ENCODE assay signal across 8 cellular contexts in the genomic region with DNA sequence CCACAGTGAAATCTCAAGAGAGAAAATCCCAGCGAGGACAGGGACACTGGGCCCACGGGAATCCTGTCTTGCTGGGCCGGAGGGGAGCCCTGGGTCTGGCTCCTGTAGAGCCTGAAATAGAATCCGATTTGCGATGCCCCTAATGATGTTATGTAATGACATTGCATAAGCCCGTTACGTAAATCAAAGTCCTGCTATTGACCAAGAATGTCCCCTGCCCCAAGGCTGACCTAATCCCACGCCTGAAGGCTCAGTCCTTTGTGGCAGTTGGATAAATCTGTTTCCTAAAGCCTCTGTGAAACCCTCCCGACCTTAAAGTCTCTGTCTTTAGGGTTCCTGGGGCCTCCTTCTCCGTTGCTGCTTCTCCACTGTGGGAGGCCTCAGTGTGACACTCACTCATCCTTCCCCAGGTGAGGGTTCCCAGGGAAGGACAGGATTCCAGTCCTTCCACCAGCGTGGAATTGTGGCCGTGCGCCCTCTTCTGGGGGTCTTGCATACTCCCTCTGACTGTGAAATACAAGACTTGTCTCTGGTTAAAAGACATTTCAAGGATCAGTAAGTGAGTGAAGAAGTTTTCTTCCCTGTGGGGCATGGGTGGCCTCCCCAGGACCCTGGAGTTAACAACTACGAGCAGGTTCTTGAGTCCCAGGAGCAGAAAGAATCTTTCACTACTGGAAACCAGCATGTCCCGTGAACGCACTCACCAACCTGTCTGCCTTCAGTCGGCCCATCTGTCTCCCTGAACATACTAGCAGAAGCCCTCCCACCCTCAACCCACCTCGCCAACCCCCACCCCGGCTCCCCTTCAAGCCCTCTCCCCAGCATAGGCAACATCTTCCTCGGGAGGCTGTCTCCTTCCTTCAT. TPM values are rescaled to one million over a fixed set of nuclear protein-coding genes. Genes with fewer than 3 reads are reported as not detected.
DNase-seq lines count a peak whose midpoint lies in the region; ATAC-seq, FAIRE-seq and TF ChIP-seq lines count a peak whose summit lies in the region.

No MANE protein-coding gene starts in this region.

- H3K9me3 ChIP-seq in lung (ENCODE audit: control insufficient read depth in 2 of 2, insufficient read depth in 1 of 2, low read length in 1 of 2) = peaks cover 0 to 2% of the 10 kb centered on the region in 2 donors

- 60 to 62% methylated on average over 20 of the region's 20 CpGs for WGBS in lung, 2 donors

- H3K36me3 ChIP-seq in brain microvascular endothelial cell (replicated peaks) (no peaks in the 10 kb centered on the region), lung (ENCODE audit: control insufficient read depth in 2 of 2, insufficient read depth in 2 of 2, low read length in 2 of 2) (no peaks in the 10 kb centered on the region)

- no peak for FAIRE-seq in HTR-8/SVneo (lab: Jason Lieb, UNC)

- peaks cover 0 to 2% of the 10 kb centered on the region in 2 donors for H3K4me1 ChIP-seq in lung (ENCODE audit: control insufficient read depth in 2 of 2, insufficient read depth in 2 of 2, low read length in 2 of 2)

- H3K27ac ChIP-seq in brain microvascular endothelial cell = no peak overlapping the region
- no peak overlapping the region for H3K27ac ChIP-seq in lung (ENCODE audit: low read depth in 1 of 2, low read length in 1 of 2)

- in situ Hi-C loops in brain microvascular endothelial cell (cut with HindIII; ENCODE audit: low pct_ligation_motif_present, low sequenced_read_pairs) = no loop called here

- TF ChIP-seq CTCF in brain microvascular endothelial cell (IDR thresholded peaks at IDR 0.05; ENCODE audit: low read depth, low read length, missing control alignments) (peak; percentile 85), lung (IDR thresholded peaks at IDR 0.05; ENCODE audit: control extremely low read depth, extremely low read depth) (peak; percentile 2)

- DNase-seq in COLO668 (lab: John Stamatoyannopoulos, UW; ENCODE audit: unreplicated experiment) (peak; percentile 50), HTR-8/SVneo (ENCODE audit: insufficient read length, low spot score) (peak; percentile 53), brain microvascular endothelial cell (peak; percentile 29), lung (ENCODE audit: low spot score) (peak; percentile 39), medulla oblongata (ENCODE audit: extremely low spot score) (no peak), putamen (ENCODE audit: low spot score) (no peak)
- no peak for DNase-seq in stimulated activated CD4-positive, alpha-beta T cell treated with anti-CD3 and anti-CD28 coated beads, Interleukin-15, amount 100 ng/mL, for 24 hours
- no peak for DNase-seq in effector CD4-positive, alpha-beta T cell

- H3K27me3 ChIP-seq in brain microvascular endothelial cell (replicated peaks) (peaks cover 2% of the 10 kb centered on the region), lung (ENCODE audit: control insufficient read depth, insufficient read depth) (no peaks in the 10 kb centered on the region)

- H3K4me3 ChIP-seq in brain microvascular endothelial cell (ENCODE audit: low read depth, low read length) (no peak overlapping the region), lung (no peak overlapping the region)

- ATAC-seq in lung (ENCODE audit: insufficient read depth, low FRiP score) = no peak

RNA-seq across cellular contexts. Expression of a gene that starts 19.8 kb away (rescaled TPM):
- 10 to 100 TPM in 1 of 2 donors, 1 to 10 TPM in 1; 9.8 to 27.2 TPM for total RNA-seq in lung
- polyA plus RNA-seq in lung = 10 to 100 TPM; 11.2 to 18.6 TPM

Comparison
In these comparisons a context has a peak if more than half of its experiments do, and no peak if none do; other contexts are left out.
1. DNase-seq: peak in COLO668 (single experiment), HTR-8/SVneo (single experiment), brain microvascular endothelial cell (single experiment) and lung (single experiment); none in stimulated activated CD4-positive, alpha-beta T cell treated with anti-CD3 and anti-CD28 coated beads, Interleukin-15, amount 100 ng/mL, for 24 hours (single experiment), medulla oblongata (single experiment), effector CD4-positive, alpha-beta T cell (single experiment) and putamen (single experiment).